ENCODE assay signal across 8 cellular contexts in the genomic region with DNA sequence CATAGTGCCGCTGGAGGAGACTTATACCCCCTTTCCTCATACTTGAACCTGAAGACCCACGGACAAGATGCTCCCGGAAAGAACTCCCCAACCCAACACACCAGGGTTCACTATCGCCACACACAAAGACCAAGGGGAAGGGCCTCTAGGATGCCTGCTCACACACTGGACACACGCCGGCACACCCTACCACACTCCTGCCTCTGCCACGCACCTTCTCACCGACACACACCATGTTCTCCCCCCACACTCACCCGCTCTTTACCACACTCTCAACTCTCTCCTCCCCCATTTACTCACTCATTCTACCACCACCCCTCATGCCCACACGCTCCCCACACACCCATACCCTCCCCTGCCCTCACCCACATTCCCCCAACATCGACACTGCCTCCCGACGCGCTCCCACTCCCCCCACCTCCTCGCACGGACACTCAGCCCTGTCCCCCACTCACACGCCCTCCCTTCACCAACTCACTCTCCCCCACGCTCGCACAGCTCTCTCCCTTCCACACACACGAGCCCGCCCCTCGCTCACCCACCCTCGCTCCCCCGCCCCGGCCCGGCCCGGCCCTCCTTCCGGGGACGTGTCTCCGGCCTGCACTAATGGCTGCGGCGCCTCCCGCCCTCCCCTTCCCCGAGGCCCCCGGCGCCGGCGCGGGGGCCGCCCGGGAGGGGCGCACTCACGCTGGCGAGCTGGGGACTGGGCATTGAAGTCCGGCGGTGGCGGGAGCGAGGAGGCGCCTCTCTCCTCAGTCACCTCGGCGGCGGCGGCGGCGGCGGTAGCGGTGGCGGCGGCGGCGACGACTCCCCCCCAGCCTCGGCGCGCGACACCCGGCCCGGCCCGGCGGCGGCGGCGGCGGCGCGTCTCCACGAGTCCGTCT.
A peak's percentile ranks its signal among the peaks of the same experiment; 100 is the strongest.
DNase-seq lines count a peak whose midpoint lies in the region; ATAC-seq and TF ChIP-seq lines count a peak whose summit lies in the region.

No MANE protein-coding gene starts in this region.

- peak; percentile 9 for ATAC-seq in GM18520 (IDR thresholded peaks at IDR 0.05; ENCODE audit: unreplicated experiment)
- peak; percentile 26 for ATAC-seq in HG03159 (IDR thresholded peaks at IDR 0.05; ENCODE audit: unreplicated experiment)
- no peak for ATAC-seq in GM21786 (IDR thresholded peaks at IDR 0.05; ENCODE audit: unreplicated experiment)

- CTCF ChIA-PET in AG04449 (lab: Yijun Ruan, JAX) = interaction anchor here (0.6 to 3.8 kb wide), 20 partner anchors 8 to 233 kb away, joined by 3 to 102 read pairs (median 4); a partner anchor contains a TSS

- DNase-seq in AG04449 (ENCODE audit: low read depth, low spot score) = no peak
- DNase-seq in T follicular helper cell (ENCODE audit: low read depth) = peak; percentile 73
- DNase-seq in amygdala (lab: John Stamatoyannopoulos, UW) = peak in 54 of 56 donors; percentile 39 to 90 (median 77)
- peak; percentile 80 for DNase-seq in hepatic stellate cell (ENCODE audit: low spot score)
- peak; percentile 70 for DNase-seq in retina

- TF ChIP-seq CTCF in AG04449 (IDR thresholded peaks at IDR 0.05; ENCODE audit: insufficient read depth, low read length, missing control alignments) = no peak

- peak overlapping the region; percentile 97 for H3K4me3 ChIP-seq in AG04449 (ENCODE audit: low read depth, low read length)

- POLR2A ChIA-PET in AG04449 (lab: Yijun Ruan, JAX) = interaction anchor here (0.5 to 1.9 kb wide), 7 partner anchors 11 to 148 kb away, joined by 3 to 7 read pairs (median 4); no protein-coding TSS in a partner anchor
